In genomic region chr5:142947427-142947709, GRCh38 we compare ENCODE assay signal across 22 cellular contexts.
"Had no signal": no experiment of that assay in that cellular context is flagged by ENCODE, and none has a peak within 500 bp of the region (broad histone marks: within the 10 kb centered on the region; RNA-seq: fewer than 3 reads in every experiment).

No MANE protein-coding gene starts in this region.

- H3K4me2 ChIP-seq: smooth muscle cell had no signal

- H3K9me3 Mint-ChIP-seq: stimulated activated naive CD8-positive, alpha-beta T cell treated with anti-CD3 and anti-CD28 coated beads, Interleukin-15, Interleukin-2, amounts not matched to agents 100 ng/mL and 50 ng/mL, for 24 hours had no signal

- ATAC-seq: lower lobe of right lung; naive thymus-derived CD8-positive, alpha-beta T cell; upper lobe of right lung had no signal

- H3K9me3 ChIP-seq: heart left ventricle, lower lobe of right lung, ovary, right atrium auricular region, right lobe of liver, suprapubic skin, thoracic aorta, tibial artery, upper lobe of right lung had no signal

- H3K27me3 ChIP-seq: heart left ventricle, ovary, right atrium auricular region, right lobe of liver, suprapubic skin, tibial artery, upper lobe of right lung had no signal

- H3K4me3 Mint-ChIP-seq: naive thymus-derived CD8-positive, alpha-beta T cell; stimulated activated naive CD8-positive, alpha-beta T cell treated with anti-CD3 and anti-CD28 coated beads, Interleukin-15, Interleukin-2, amounts not matched to agents 100 ng/mL and 50 ng/mL, for 24 hours had no signal

- H3K36me3 ChIP-seq: heart left ventricle, lower lobe of right lung, ovary, right atrium auricular region, right lobe of liver, suprapubic skin, thoracic aorta, tibial artery, upper lobe of right lung had no signal

- H3K4me3 ChIP-seq: heart left ventricle, lower lobe of right lung, ovary, right atrium auricular region, right lobe of liver, smooth muscle cell, suprapubic skin, thoracic aorta, tibial artery, upper lobe of right lung had no signal

- H3K27ac Mint-ChIP-seq: naive thymus-derived CD8-positive, alpha-beta T cell; progenitor cell of endocrine pancreas; stimulated activated naive CD8-positive, alpha-beta T cell treated with anti-CD3 and anti-CD28 coated beads, Interleukin-15, Interleukin-2, amounts not matched to agents 100 ng/mL and 50 ng/mL, for 24 hours had no signal

- H3K27ac ChIP-seq: lower lobe of right lung, ovary, right atrium auricular region, right lobe of liver, suprapubic skin, thoracic aorta, tibial artery, upper lobe of right lung had no signal

- DNase-seq: heart left ventricle; islet precursor cell; lower lobe of right lung; mammary epithelial cell; mesenchymal stem cell; naive thymus-derived CD8-positive, alpha-beta T cell; right lobe of liver; stimulated activated CD4-positive, alpha-beta T cell treated with anti-CD3 and anti-CD28 coated beads, Interleukin-1b, Interleukin-23, amount 100 ng/mL, for 48 hours; stimulated activated CD4-positive, alpha-beta T cell treated with anti-CD3 and anti-CD28 coated beads, Interleukin-2, amount 100 ng/mL, for 48 hours; stimulated activated CD4-positive, alpha-beta T cell treated with anti-CD3 and anti-CD28 coated beads, Interleukin-4, amount 100 ng/mL, for 4 hours; stimulated activated CD8-positive, alpha-beta memory T cell treated with anti-CD3 and anti-CD28 coated beads, Interleukin-4, amount 100 ng/mL, for 48 hours; stimulated activated naive CD4-positive, alpha-beta T cell; tibial artery; trophoblast cell; upper lobe of right lung had no signal

- H3K27me3 Mint-ChIP-seq: naive thymus-derived CD8-positive, alpha-beta T cell; progenitor cell of endocrine pancreas; stimulated activated naive CD8-positive, alpha-beta T cell treated with anti-CD3 and anti-CD28 coated beads, Interleukin-15, Interleukin-2, amounts not matched to agents 100 ng/mL and 50 ng/mL, for 24 hours had no signal

- H3K4me1 ChIP-seq: lower lobe of right lung, upper lobe of right lung had no signal
